Comparison of ENCODE assay signal across 8 cellular contexts in the genomic region with DNA sequence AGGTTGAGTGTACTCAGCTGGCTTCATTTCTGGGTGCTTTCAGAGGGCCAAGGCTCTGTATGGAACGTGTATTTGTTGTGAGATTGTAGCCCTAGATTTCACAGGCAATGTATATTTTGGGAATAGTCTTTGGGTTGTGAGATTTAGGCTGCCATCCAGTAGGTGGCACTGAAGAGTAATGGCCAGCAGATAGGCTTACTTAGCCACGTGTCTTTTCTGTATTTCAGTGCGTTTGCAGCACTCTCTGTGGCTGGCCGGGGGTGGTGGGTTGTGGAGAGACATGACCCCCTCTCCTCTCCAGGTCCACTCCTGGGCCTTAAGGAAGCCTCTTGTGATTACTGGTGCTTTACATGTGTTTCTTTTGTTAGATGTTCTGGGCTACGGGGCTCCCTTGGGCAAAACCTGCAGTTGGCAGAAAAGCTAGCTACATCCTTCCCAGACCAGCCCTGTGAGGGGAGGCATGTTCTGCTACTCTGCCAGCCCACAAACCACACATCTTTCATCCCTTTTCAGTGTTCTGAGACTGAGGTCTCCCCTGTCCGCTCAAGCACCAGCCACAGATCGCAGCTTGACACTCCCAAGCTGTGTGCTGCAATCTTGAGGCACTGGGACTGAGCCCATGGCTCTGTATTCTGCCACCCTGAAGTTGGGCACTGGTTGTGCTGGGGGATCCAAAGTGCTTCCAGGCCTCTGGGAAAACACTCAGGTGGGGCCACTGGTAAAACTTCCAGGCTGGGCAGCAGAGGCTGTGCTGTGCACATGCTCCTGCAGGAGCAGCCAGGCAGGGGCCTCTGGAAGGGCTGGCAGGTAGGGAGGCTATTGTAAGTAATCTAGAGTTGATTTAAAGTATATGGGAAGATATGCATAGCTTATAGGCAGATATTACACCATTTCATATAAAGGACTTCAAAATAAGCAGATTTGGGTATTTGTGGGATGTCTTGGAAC.
A peak's percentile ranks its signal among the peaks of the same experiment; 100 is the strongest.
DNase-seq lines count a peak whose midpoint lies in the region; ATAC-seq, FAIRE-seq and TF ChIP-seq lines count a peak whose summit lies in the region.

No MANE protein-coding gene starts in this region.

- H3K9ac ChIP-seq in IMR-90 (ENCODE audit: low read depth, low read length) (no peak overlapping the region), SU-DHL-6 (ENCODE audit: low read length) (no peak overlapping the region)

- POLR2A ChIA-PET in A549 (lab: Yijun Ruan, JAX) = interaction anchor here (0.5 kb wide), 1 partner anchor 98 kb away, joined by 3 read pairs; no protein-coding TSS in a partner anchor
- POLR2A ChIA-PET in IMR-90 (lab: Charles Lee; ENCODE audit: unreplicated experiment) = interaction anchor here (0.6 kb wide), 1 partner anchor 373 kb away, joined by 6 read pairs; no protein-coding TSS in a partner anchor

- H2BK20ac ChIP-seq in IMR-90 (ENCODE audit: low read depth, low read length) = no peak overlapping the region

- peak overlapping the region; percentile 69 for H3K4me2 ChIP-seq in A549
- no peak overlapping the region for H3K4me2 ChIP-seq in IMR-90 (ENCODE audit: low read depth, low read length)
- peak overlapping the region; percentile 31 for H3K4me2 ChIP-seq in SU-DHL-6 (ENCODE audit: low read depth, low read length, poor library complexity, severe bottlenecking)

- no peak overlapping the region for H3K23ac ChIP-seq in IMR-90 (ENCODE audit: low read depth, low read length)

- no peaks in the 10 kb centered on the region for H3K9me1 ChIP-seq in IMR-90 (ENCODE audit: insufficient read depth, low read length)

- FAIRE-seq in A549 (lab: Jason Lieb, UNC) = no peak
- FAIRE-seq in H54 (lab: Jason Lieb, UNC) = peak; percentile 41

- in situ Hi-C loops in IMR-90 (cut with MboI; ENCODE audit: low sequenced_read_pairs) = no loop called here

- no peak for TF ChIP-seq EP300 in A549 (IDR thresholded peaks at IDR 0.05)

- no peak overlapping the region for H2BK120ac ChIP-seq in IMR-90 (ENCODE audit: low read depth, low read length)

- TF ChIP-seq POLR2A in A549 (IDR thresholded peaks at IDR 0.05; ENCODE audit: low read length) (no peak), H54 (IDR thresholded peaks at IDR 0.05; ENCODE audit: low read depth, low read length) (no peak), IMR-90 (IDR thresholded peaks at IDR 0.05; ENCODE audit: low read depth, low read length) (no peak), spleen (IDR thresholded peaks at IDR 0.05) (no peak)

- H3K56ac ChIP-seq in IMR-90 (ENCODE audit: extremely low read depth, insufficient read depth, low read length) = no peak overlapping the region

- no peaks in the 10 kb centered on the region for H3K27me3 ChIP-seq in IMR-90 (ENCODE audit: control insufficient read depth, insufficient read depth, low read length)
- no peaks in the 10 kb centered on the region for H3K27me3 ChIP-seq in SU-DHL-6 (ENCODE audit: low read length)
- H3K27me3 ChIP-seq in spleen (replicated peaks in 1 of 7) = peaks cover 0 to 4% (median 0%) of the 10 kb centered on the region in 7 donors

- TF ChIP-seq RAD21 in A549 (conservative IDR thresholded peaks at IDR 0.05 in 1 of 2, IDR thresholded peaks at IDR 0.05 in 1 of 2) = peak; percentile 49 to 52
- TF ChIP-seq RAD21 in IMR-90 (IDR thresholded peaks at IDR 0.05; ENCODE audit: low read length) = peak; percentile 55

- H2BK5ac ChIP-seq in IMR-90 (ENCODE audit: low read depth, low read length, poor library complexity, severe bottlenecking) = no peak overlapping the region

- no peak overlapping the region for H4K91ac ChIP-seq in IMR-90 (ENCODE audit: insufficient read depth, low read depth, low read length)

- H2AFZ ChIP-seq in IMR-90 (replicated peaks; ENCODE audit: low read length, poor library complexity) = peak overlapping the region; percentile 3
- H2AFZ ChIP-seq in SU-DHL-6 (ENCODE audit: low read depth, low read length, severe bottlenecking) = peak overlapping the region; percentile 91

- H3K14ac ChIP-seq in IMR-90 (replicated peaks; ENCODE audit: low read depth, low read length) = no peak overlapping the region

- H3K9me3 ChIP-seq in A549 (no peaks in the 10 kb centered on the region), IMR-90 (ENCODE audit: control insufficient read depth, insufficient read depth, low read length) (no peaks in the 10 kb centered on the region), SU-DHL-6 (ENCODE audit: insufficient read depth, low read length) (no peaks in the 10 kb centered on the region), spleen (no peaks in the 10 kb centered on the region)

- H3K4me3 ChIP-seq in A549 (no peak overlapping the region), IMR-90 (ENCODE audit: insufficient read depth, low read depth, low read length) (no peak overlapping the region), SU-DHL-6 (ENCODE audit: insufficient read depth, low read length, poor library complexity, severe bottlenecking) (no peak overlapping the region), spleen (peak overlapping the region in 1 of 8 donors; percentile 19)

- DNase-seq in A549 (ENCODE audit: low read depth in 1 of 2, low spot score in 1 of 2) (peak; percentile 1 to 55), GM10266 (ENCODE audit: extremely low spot score) (peak; percentile 25), H54 (ENCODE audit: insufficient read length, low spot score) (peak; percentile 1), IMR-90 (peak; percentile 32), head of caudate nucleus (peak in 29 of 42 donors; percentile 5 to 73 (median 33)), spleen (no peak), NK-92 (lab: John Stamatoyannopoulos, UW; ENCODE audit: unreplicated experiment) (no peak)

- no peak overlapping the region for H2AK5ac ChIP-seq in IMR-90 (ENCODE audit: low read depth, low read length)

- no peaks in the 10 kb centered on the region for H3F3A ChIP-seq in SU-DHL-6 (ENCODE audit: insufficient read depth)

- H2BK15ac ChIP-seq in IMR-90 (ENCODE audit: low read depth, low read length) = no peak overlapping the region

- WGBS in A549 (ENCODE audit: missing lambda C conversion rate) = 18% methylated on average over 4 of the region's 7 CpGs
- WGBS in IMR-90 (ENCODE audit: extremely low coverage in 2 of 2, insufficient read length in 1 of 2), 2 experiments = 80% methylated on average over 2 of the region's 7 CpGs; no CpG with 5 or more reads in 1 of the 2 experiments
- WGBS in spleen, 5 donors = 15 to 31% (median 25%) methylated on average over 7 of the region's 7 CpGs

- H3K9me2 ChIP-seq in SU-DHL-6 (replicated peaks; ENCODE audit: insufficient read depth, low read length) = no peaks in the 10 kb centered on the region

- ATAC-seq in A549 (peak; percentile 90 to 93), IMR-90 (ENCODE audit: low read depth) (peak; percentile 65; the same call in 1 of the 2 replicates)

- H3K4me1 ChIP-seq in A549 (no peaks in the 10 kb centered on the region), IMR-90 (ENCODE audit: control insufficient read depth, insufficient read depth, low read length) (no peaks in the 10 kb centered on the region), spleen (no peaks in the 10 kb centered on the region)

- CTCF ChIA-PET in A549 (lab: Yijun Ruan, JAX) (interaction anchor here (0.6 to 2.9 kb wide), 6 partner anchors 10 to 1131 kb away, joined by 3 to 9 read pairs (median 3); no protein-coding TSS in a partner anchor), IMR-90 (lab: Yijun Ruan, JAX) (interaction anchor here (0.9 to 1.2 kb wide), 3 partner anchors 8 to 17 kb away, joined by 3 to 5 read pairs (median 5); no protein-coding TSS in a partner anchor)

- no TSS peak for BruUV-seq in IMR-90 (replicated peaks; lab: Mats Ljungman, UMichigan)

- no peaks in the 10 kb centered on the region for H3K36me3 ChIP-seq in IMR-90 (ENCODE audit: control insufficient read depth, insufficient read depth, low read length)
- no peaks in the 10 kb centered on the region for H3K36me3 ChIP-seq in SU-DHL-6 (ENCODE audit: low read length)
- H3K36me3 ChIP-seq in spleen = no peaks in the 10 kb centered on the region

- no peak overlapping the region for H4K8ac ChIP-seq in IMR-90 (ENCODE audit: low read depth in 2 of 2, low read length in 2 of 2)

- intact Hi-C loops in IMR-90 (cut with micrococcal nuclease) (no loop called here), head of caudate nucleus (cut with DNase I) (no loop called here), spleen (cut with DNase I; ENCODE audit: low total_unique reads) (no loop called here)

- H4K20me1 ChIP-seq in IMR-90 (ENCODE audit: insufficient read depth, low read length) (no peaks in the 10 kb centered on the region), SU-DHL-6 (ENCODE audit: low read depth, low read length) (no peaks in the 10 kb centered on the region)

- H2AK9ac ChIP-seq in IMR-90 (replicated peaks; ENCODE audit: low read depth, low read length, poor library complexity) = no peak overlapping the region

- H3K18ac ChIP-seq in IMR-90 (ENCODE audit: low read depth, low read length) = no peak overlapping the region

- no peak overlapping the region; the same call in 1 of the 2 replicates for H3K4ac ChIP-seq in IMR-90 (ENCODE audit: low read depth, low read length)

- H3K27ac ChIP-seq in A549 (0 out of 6 replicates have a peak overlapping the region, but pooled peaks have one; percentile 22 to 34), IMR-90 (ENCODE audit: insufficient read depth, low read length) (no peak overlapping the region), SU-DHL-6 (ENCODE audit: low read depth, low read length) (no peak overlapping the region), spleen (no peak overlapping the region)

- TF ChIP-seq CTCF in A549 (IDR thresholded peaks at IDR 0.05) (peak; percentile 49), GM10266 (IDR thresholded peaks at IDR 0.05; ENCODE audit: control insufficient read depth, insufficient read depth, low read depth, missing control alignments) (peak; percentile 87), IMR-90 (conservative IDR thresholded peaks at IDR 0.05; ENCODE audit: low read depth, low read length) (peak; percentile 54), SU-DHL-6 (IDR thresholded peaks at IDR 0.05; ENCODE audit: insufficient read depth, low read length, poor library complexity, severe bottlenecking) (peak; percentile 69), spleen (IDR thresholded peaks at IDR 0.05 in 8 of 11, conservative IDR thresholded peaks at IDR 0.05 in 3 of 11) (peak in 8 of 11 experiments; percentile 12 to 59 (median 40))

- dilution Hi-C loops in IMR-90 (cut with HindIII; ENCODE audit: low sequenced_read_pairs, unreplicated experiment) = no loop called here

- H3K79me2 ChIP-seq in SU-DHL-6 (ENCODE audit: insufficient read depth, low read length) = no peaks in the 10 kb centered on the region

- no peaks in the 10 kb centered on the region for H3K79me1 ChIP-seq in IMR-90 (ENCODE audit: low read depth in 1 of 2, low read length in 2 of 2)

- no peak overlapping the region for H4K5ac ChIP-seq in IMR-90 (ENCODE audit: low read depth, low read length)

TF ChIP-seq in A549, 52 proteins besides CTCF, POLR2A, EP300 and RAD21:
- TF ChIP-seq SMC3 (IDR thresholded peaks at IDR 0.05) = peak; percentile 31
- no peak for TF ChIP-seq HOXB5 (CRISPR knock-in tag; IDR thresholded peaks at IDR 0.05)
TF ChIP-seq in A549: peak in this region for 1.

TF ChIP-seq in IMR-90, 13 proteins besides CTCF, POLR2A, EP300 and RAD21 (continues in another document):
- TF ChIP-seq CEBPB (IDR thresholded peaks at IDR 0.05; ENCODE audit: low read depth, low read length) = no peak
- TF ChIP-seq SMC3 (IDR thresholded peaks at IDR 0.05; ENCODE audit: low read depth, low read length) = peak; percentile 31; the same call in 1 of the 2 replicates

Comparison
In these comparisons a context has a peak if more than half of its experiments do, and no peak if none do; other contexts are left out.
1. DNase-seq: peak in A549 (2 of 2), GM10266 (single experiment), H54 (single experiment), IMR-90 (single experiment) and head of caudate nucleus (29 of 42); none in spleen (single experiment) and NK-92 (single experiment).
2. H3K27ac ChIP-seq: peak in A549 (2 of 2); none in IMR-90 (single experiment), SU-DHL-6 (single experiment) and spleen (0 of 8).
3. Peak in every context shown above with its lines, with median percentiles within 50 percentile points of each other: CTCF ChIP-seq.